19 cellular contexts compared by ENCODE assay signal in genomic region chr15:98996619-98997018, GRCh38. TPM values are rescaled to one million over a fixed set of nuclear protein-coding genes. Genes with fewer than 3 reads are reported as not detected.
A peak's percentile ranks its signal among the peaks of the same experiment; 100 is the strongest.
DNase-seq lines count a peak whose midpoint lies in the region; ATAC-seq, FAIRE-seq and TF ChIP-seq lines count a peak whose summit lies in the region.
"Had no signal": no experiment of that assay in that cellular context is flagged by ENCODE, and none has a peak within 500 bp of the region (broad histone marks: within the 10 kb centered on the region; RNA-seq: fewer than 3 reads in every experiment).

No MANE protein-coding gene starts in this region.

- H3K9me3 ChIP-seq in HepG2 (ENCODE audit: low read length) (no peaks in the 10 kb centered on the region), right lobe of liver (no peaks in the 10 kb centered on the region), PC-3 (ENCODE audit: low read length) (no peaks in the 10 kb centered on the region), smooth muscle cell (replicated peaks; ENCODE audit: low read depth) (no peaks in the 10 kb centered on the region)

- CTCF ChIA-PET in HepG2 (lab: Yijun Ruan, JAX; ENCODE audit: low intra/inter-chr PET ratio, low total read pairs) = no interaction called here
- CTCF ChIA-PET in PC-3 (lab: Charles Lee) = no interaction called here

- 41% methylated on average over 6 of the region's 7 CpGs for WGBS in HepG2 (ENCODE audit: low lambda C conversion rate)
- 86% methylated on average over 7 of the region's 7 CpGs for WGBS in right lobe of liver (ENCODE audit: insufficient coverage, low coverage, low lambda C conversion rate, missing lambda C conversion rate)
- 93% methylated on average over 7 of the region's 7 CpGs for WGBS in smooth muscle cell (ENCODE audit: low lambda C conversion rate)

- POLR2A ChIA-PET in HepG2 (lab: Yijun Ruan, JAX) (no interaction called here), PC-3 (lab: Charles Lee; ENCODE audit: unreplicated experiment) (interaction anchor here (0.6 kb wide), 1 partner anchor 15 kb away, joined by 3 read pairs; no protein-coding TSS in a partner anchor)

- TF ChIP-seq CTCF in HepG2 (CRISPR knock-in tag; IDR thresholded peaks at IDR 0.05) = no peak
- TF ChIP-seq CTCF in right lobe of liver (IDR thresholded peaks at IDR 0.05) = no peak
- TF ChIP-seq CTCF in PC-3 (conservative IDR thresholded peaks at IDR 0.05; ENCODE audit: low read depth, low read length) = no peak
- TF ChIP-seq CTCF in smooth muscle cell (IDR thresholded peaks at IDR 0.05; ENCODE audit: borderline replicate concordance, insufficient read depth, poor library complexity, severe bottlenecking) = no peak

- H3K4me3 ChIP-seq in HepG2 (replicated peaks in 1 of 3; ENCODE audit: insufficient read depth in 1 of 3, low read depth in 2 of 3, low read length in 3 of 3) (no peak overlapping the region), right lobe of liver (no peak overlapping the region), PC-3 (ENCODE audit: low read length) (no peak overlapping the region), smooth muscle cell (no peak overlapping the region)
- H3K4me3 ChIP-seq: BLaER1 treated with 17β-estradiol and CSF1 and Interleukin-3, amounts not matched to agents 10 nM and 100 nM; GM12878; K562 had no signal

- H3F3A ChIP-seq in PC-3 (ENCODE audit: low read length, unreplicated experiment) = no peaks in the 10 kb centered on the region
- no peaks in the 10 kb centered on the region for H3F3A ChIP-seq in smooth muscle cell (ENCODE audit: low read depth)

- no peak overlapping the region for H3K9ac ChIP-seq in HepG2 (ENCODE audit: insufficient read depth, low read depth, low read length)
- no peak overlapping the region for H3K9ac ChIP-seq in PC-3 (ENCODE audit: low read length)
- H3K9ac ChIP-seq in smooth muscle cell (ENCODE audit: low read depth) = no peak overlapping the region
- H3K9ac ChIP-seq: BLaER1 treated with 17β-estradiol and CSF1 and Interleukin-3, amounts not matched to agents 10 nM and 100 nM had no signal

- no peak for DNase-seq in HepG2 (ENCODE audit: low spot score)
- DNase-seq in right lobe of liver = no peak
- DNase-seq in PC-3 = peak; percentile 31
- no peak for DNase-seq in smooth muscle cell (lab: John Stamatoyannopoulos, UW; ENCODE audit: unreplicated experiment)
- no peak for DNase-seq in NCI-H446 treated with DMSO at 0.1 percent for 48 hours (lab: John Stamatoyannopoulos, UW)
- DNase-seq: 8988T; AML-193; CD4-positive, CD25-positive, alpha-beta regulatory T cell; DMS79; HCEC 1CT; HFFc6 had no signal

- no peak for ATAC-seq in HepG2
- no peak for ATAC-seq in right lobe of liver
- no peak for ATAC-seq in PC-3
- peak; percentile 11 for ATAC-seq in esophagus mucosa
- ATAC-seq in HG02678 (IDR thresholded peaks at IDR 0.05; ENCODE audit: unreplicated experiment) = no peak
- ATAC-seq in HG03175 (IDR thresholded peaks at IDR 0.05; ENCODE audit: unreplicated experiment) = no peak
- ATAC-seq: K562 had no signal

- no peaks in the 10 kb centered on the region for H3K9me2 ChIP-seq in PC-3 (replicated peaks; ENCODE audit: low read length)

- peaks cover 0 to 4% of the 10 kb centered on the region in 2 experiments; a peak in 2 of 5 replicates for H3K27me3 ChIP-seq in HepG2 (ENCODE audit: control insufficient read depth in 1 of 2, insufficient read depth in 2 of 2, low read length in 2 of 2)
- H3K27me3 ChIP-seq in right lobe of liver = no peaks in the 10 kb centered on the region
- H3K27me3 ChIP-seq in PC-3 (ENCODE audit: low read length) = no peaks in the 10 kb centered on the region
- no peaks in the 10 kb centered on the region for H3K27me3 ChIP-seq in smooth muscle cell (ENCODE audit: low read depth)
- H3K27me3 ChIP-seq: BLaER1 treated with 17β-estradiol and CSF1 and Interleukin-3, amounts not matched to agents 10 nM and 100 nM had no signal

- TF ChIP-seq POLR2A in HepG2 (IDR thresholded peaks at IDR 0.05; ENCODE audit: insufficient read depth in 1 of 2, low read depth in 2 of 2, low read length in 2 of 2) (no peak), right lobe of liver (IDR thresholded peaks at IDR 0.05) (no peak)

- H3K79me2 ChIP-seq in HepG2 (ENCODE audit: insufficient read depth, low read length) (no peaks in the 10 kb centered on the region), PC-3 (ENCODE audit: low read length) (no peaks in the 10 kb centered on the region), smooth muscle cell (ENCODE audit: low read depth) (no peaks in the 10 kb centered on the region)

- H3K4me2 ChIP-seq in HepG2 (ENCODE audit: low read depth, low read length) = no peak overlapping the region
- no peak overlapping the region for H3K4me2 ChIP-seq in PC-3 (ENCODE audit: low read length)
- no peak overlapping the region for H3K4me2 ChIP-seq in smooth muscle cell

- intact Hi-C loops in HepG2 (cut with micrococcal nuclease; ENCODE audit: unreplicated experiment) (no loop called here), right lobe of liver (cut with DNase I) (no loop called here), PC-3 (cut with micrococcal nuclease) (no loop called here)

- FAIRE-seq in HepG2 (lab: Jason Lieb, UNC) = no peak
- FAIRE-seq: GM12878, GM18507, H1 had no signal

- H3K27ac ChIP-seq in HepG2 (ENCODE audit: extremely low read length, insufficient read depth, low read length) = no peak overlapping the region
- no peak overlapping the region for H3K27ac ChIP-seq in right lobe of liver
- H3K27ac ChIP-seq in PC-3 (ENCODE audit: low read length) = no peak overlapping the region
- H3K27ac ChIP-seq in smooth muscle cell (ENCODE audit: low read depth) = no peak overlapping the region
- H3K27ac ChIP-seq: BLaER1 treated with 17β-estradiol and CSF1 and Interleukin-3, amounts not matched to agents 10 nM and 100 nM had no signal

- H3K4me1 ChIP-seq in HepG2 (ENCODE audit: insufficient read depth, low read length) (no peaks in the 10 kb centered on the region), right lobe of liver (no peaks in the 10 kb centered on the region), PC-3 (ENCODE audit: insufficient read depth, low read length) (no peaks in the 10 kb centered on the region), smooth muscle cell (ENCODE audit: low read depth) (peaks cover 3% of the 10 kb centered on the region)

- no peak for TF ChIP-seq RAD21 in HepG2 (CRISPR knock-in tag; IDR thresholded peaks at IDR 0.05)

- TF ChIP-seq EP300 in HepG2 (IDR thresholded peaks at IDR 0.05; ENCODE audit: low read depth in 2 of 2, low read length in 2 of 2) (no peak), HepG2 (CRISPR knock-in tag; IDR thresholded peaks at IDR 0.05; ENCODE audit: borderline replicate concordance) (no peak)

- H2AFZ ChIP-seq in HepG2 (ENCODE audit: low read length) = no peak overlapping the region
- no peak overlapping the region for H2AFZ ChIP-seq in PC-3 (ENCODE audit: low read length)
- no peak overlapping the region for H2AFZ ChIP-seq in smooth muscle cell (ENCODE audit: low read depth)

- no peaks in the 10 kb centered on the region for H4K20me1 ChIP-seq in HepG2 (ENCODE audit: insufficient read depth, low read length)
- H4K20me1 ChIP-seq in PC-3 (ENCODE audit: low read length) = no peaks in the 10 kb centered on the region
- H4K20me1 ChIP-seq in smooth muscle cell (ENCODE audit: low read depth) = no peaks in the 10 kb centered on the region
- H4K20me1 ChIP-seq: BLaER1 treated with 17β-estradiol and CSF1 and Interleukin-3, amounts not matched to agents 10 nM and 100 nM had no signal

- in situ Hi-C loops in HepG2 (cut with HindIII; ENCODE audit: extremely low pct_ligation_motif_present, low pct_unique_long_range_greater_than_20kb) = no loop called here

- H3K36me3 ChIP-seq in HepG2 (replicated peaks in 1 of 2; ENCODE audit: control insufficient read depth in 1 of 2, insufficient read depth in 2 of 2, low read length in 2 of 2) = no peaks in the 10 kb centered on the region
- no peaks in the 10 kb centered on the region for H3K36me3 ChIP-seq in right lobe of liver
- no peaks in the 10 kb centered on the region for H3K36me3 ChIP-seq in PC-3 (ENCODE audit: low read depth, low read length)
- no peaks in the 10 kb centered on the region for H3K36me3 ChIP-seq in smooth muscle cell (ENCODE audit: low read depth)
- H3K36me3 ChIP-seq: BLaER1 treated with 17β-estradiol and CSF1 and Interleukin-3, amounts not matched to agents 10 nM and 100 nM had no signal

- BruUV-seq in HepG2 (replicated peaks; lab: Mats Ljungman, UMichigan) (no TSS peak), PC-3 (replicated peaks; lab: Mats Ljungman, UMichigan) (no TSS peak)

RNA-seq across cellular contexts. Expression of gene PGPEP1L, which starts 11.0 kb away (rescaled TPM):
- total RNA-seq in HepG2 (2016; rRNA removed; fragmentation: Illumina TruSeq; extraction: Trizol) (not detected in 2 replicates), right lobe of liver (not detected), PC-3 (2014; rRNA removed) (not detected in 2 replicates), esophagus mucosa (not detected), smooth muscle cell (not detected in 2 replicates)
- total RNA-seq in HepG2 (2016; cell fraction: cytosol; rRNA removed; fragmentation: Illumina TruSeq; extraction: Trizol; ENCODE audit: low read depth) = not detected in 2 replicates
- total RNA-seq in HepG2 (2016; cell fraction: insoluble cytoplasmic fraction; rRNA removed; fragmentation: Illumina TruSeq; extraction: Trizol) = not detected in 2 replicates
- not detected in 2 replicates for total RNA-seq in HepG2 (2016; cell fraction: membrane; rRNA removed; fragmentation: Illumina TruSeq; extraction: Trizol)
- not detected in 2 replicates for total RNA-seq in HepG2 (2016; cell fraction: nucleus; rRNA removed; fragmentation: Illumina TruSeq; extraction: Trizol)
- polyA plus RNA-seq in HepG2 (2011; rRNA removed) (not detected in 2 replicates), smooth muscle cell (not detected in 2 replicates)
- not detected in 2 replicates for polyA plus RNA-seq in HepG2 (2011; cell fraction: cytosol; rRNA removed)
- not detected in 2 replicates for polyA plus RNA-seq in HepG2 (2011; cell fraction: nucleus; rRNA removed)
- not detected in 2 replicates for polyA plus RNA-seq in HepG2 (2012)
- not detected in 2 replicates for polyA plus RNA-seq in HepG2 (2016; cell fraction: cytosol; fragmentation: Illumina TruSeq; extraction: Trizol; ENCODE audit: low read depth)
- not detected in 2 replicates for polyA plus RNA-seq in HepG2 (2016; cell fraction: insoluble cytoplasmic fraction; fragmentation: Illumina TruSeq; extraction: Trizol; ENCODE audit: low read depth)
- polyA plus RNA-seq in HepG2 (2016; cell fraction: membrane; fragmentation: Illumina TruSeq; extraction: Trizol; ENCODE audit: low read depth) = not detected in 2 replicates
- not detected in 2 replicates for polyA plus RNA-seq in HepG2 (2016; cell fraction: nucleus; fragmentation: Illumina TruSeq; extraction: Trizol; ENCODE audit: insufficient read depth, low read depth)
- 2.3 TPM in 1 of 2 replicates, not detected in the other for polyA minus RNA-seq in HepG2 (2011; rRNA and poly(A)+ RNA removed; ENCODE audit: low replicate concordance)
- not detected in 2 replicates for polyA minus RNA-seq in HepG2 (2011; cell fraction: cytosol; rRNA and poly(A)+ RNA removed)
- polyA minus RNA-seq in HepG2 (2011; cell fraction: nucleus; rRNA and poly(A)+ RNA removed) = not detected in 2 replicates
- total RNA-seq: CD4-positive, CD25-positive, alpha-beta regulatory T cell; GM12878; HFFc6 had no signal
- polyA plus RNA-seq: CD4-positive, CD25-positive, alpha-beta regulatory T cell; GM12878 had no signal
